ENCODE assay signal across 33 cellular contexts in the genomic region with DNA sequence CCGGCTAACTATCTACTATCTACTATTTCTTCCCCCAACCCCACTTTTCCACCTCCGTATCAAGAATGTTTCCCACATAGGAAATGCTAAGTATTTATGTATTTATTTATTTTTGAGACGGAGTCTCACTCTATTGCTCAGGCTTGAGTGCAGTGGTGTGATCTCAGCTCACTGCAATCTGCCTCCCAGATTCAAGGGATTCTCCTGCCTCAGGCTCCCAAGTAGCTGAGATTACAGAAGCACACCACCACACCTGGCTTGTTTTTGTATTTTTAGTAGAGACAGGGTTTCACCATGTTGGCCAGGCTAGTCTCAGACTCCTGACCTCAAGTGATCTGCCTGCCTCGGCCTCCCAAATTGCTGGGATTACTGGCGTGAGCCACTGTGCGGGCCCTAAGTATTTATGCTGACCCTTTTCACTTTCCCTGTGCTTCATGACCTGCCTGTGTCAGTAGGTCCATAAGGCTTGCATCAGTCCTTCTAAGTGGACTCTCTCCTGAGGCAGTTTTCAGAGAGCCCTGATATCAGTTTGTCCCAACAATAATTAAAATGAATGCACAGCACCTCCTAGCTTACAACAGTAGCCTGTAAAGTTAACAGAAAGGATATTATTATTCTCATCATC. TPM values are rescaled to one million over a fixed set of nuclear protein-coding genes. Genes with fewer than 3 reads are reported as not detected.
"Had no signal": no experiment of that assay in that cellular context is flagged by ENCODE, and none has a peak within 500 bp of the region (broad histone marks: within the 10 kb centered on the region; RNA-seq: fewer than 3 reads in every experiment).

No MANE protein-coding gene starts in this region.

- H3K4me1 ChIP-seq: psoas muscle, spleen, suprapubic skin, testis, tibial artery, upper lobe of left lung, uterus had no signal

- H3K9ac ChIP-seq: neural progenitor cell, parathyroid adenoma had no signal

- DNase-seq: naive thymus-derived CD4-positive, alpha-beta T cell; natural killer cell; occipital lobe; ovary; posterior cingulate gyrus; psoas muscle; right cardiac atrium; spleen; stimulated activated CD4-positive, alpha-beta T cell treated with anti-CD3 and anti-CD28 coated beads, Interleukin-12 subunit alpha, Interleukin-12 subunit beta, amount 100 ng/mL, for 4 hours; stimulated activated CD4-positive, alpha-beta T cell treated with anti-CD3 and anti-CD28 coated beads, Interleukin-1b, Interleukin-23, amount 100 ng/mL, for 48 hours; stimulated activated CD4-positive, alpha-beta T cell treated with anti-CD3 and anti-CD28 coated beads, Interleukin-4, amount 100 ng/mL, for 1 hour; stimulated activated CD4-positive, alpha-beta T cell treated with anti-CD3 and anti-CD28 coated beads, Interleukin-4, amount 100 ng/mL, for 4 hours; stimulated activated CD8-positive, alpha-beta memory T cell treated with anti-CD3 and anti-CD28 coated beads, Interleukin-4, amount 100 ng/mL, for 48 hours; stimulated activated naive CD4-positive, alpha-beta T cell; stimulated activated naive CD8-positive, alpha-beta T cell treated with anti-CD3 and anti-CD28 coated beads, Interleukin-15, amount 100 ng/mL, for 72 hours; stimulated activated naive CD8-positive, alpha-beta T cell treated with anti-CD3 and anti-CD28 coated beads, Interleukin-15, Interleukin-2, amounts not matched to agents 100 U/mL and 50 U/mL, for 24 hours; substantia nigra; testis; tibial artery; transverse colon; upper lobe of left lung; uterus had no signal

- H3K36me3 ChIP-seq: neural progenitor cell, ovary, spleen, suprapubic skin, tibial artery, transverse colon, upper lobe of left lung, uterus had no signal

- H2AFZ ChIP-seq: neural progenitor cell had no signal

- H3K27ac ChIP-seq: neural progenitor cell, ovary, parathyroid adenoma, psoas muscle, skin epidermis, spleen, suprapubic skin, testis, tibial artery, transverse colon, upper lobe of left lung, uterus had no signal

- H3K27me3 ChIP-seq: neural progenitor cell, ovary, testis, transverse colon, upper lobe of left lung, uterus had no signal

- H3K4me3 ChIP-seq: neural progenitor cell, ovary, psoas muscle, skin epidermis, smooth muscle cell, spleen, suprapubic skin, testis, tibial artery, transverse colon, upper lobe of left lung, uterus had no signal

- H3K9me3 ChIP-seq: ovary, psoas muscle, spleen, suprapubic skin, testis, tibial artery, transverse colon, upper lobe of left lung, uterus had no signal

- H3K79me2 ChIP-seq: parathyroid adenoma had no signal

- H3K4me2 ChIP-seq: neural progenitor cell, smooth muscle cell had no signal

- ATAC-seq: naive thymus-derived CD4-positive, alpha-beta T cell; natural killer cell; psoas muscle; right cardiac atrium; sciatic nerve; stimulated activated memory B cell treated with anti-CD40 and anti-IgM and Interleukin-4, amounts not matched to agents 10 μg/mL and 1 μg/mL and 100 μg/mL, for 72 hours; stimulated activated naive CD8-positive, alpha-beta T cell treated with anti-CD3 and anti-CD28 coated beads, Interleukin-15, amount 100 ng/mL, for 72 hours; stimulated activated naive CD8-positive, alpha-beta T cell treated with anti-CD3 and anti-CD28 coated beads, Interleukin-15, Interleukin-2, amounts not matched to agents 100 U/mL and 50 U/mL, for 24 hours had no signal

RNA-seq across cellular contexts. Expression of a gene that starts 55.2 kb away (rescaled TPM):
- total RNA-seq: naive thymus-derived CD4-positive, alpha-beta T cell; natural killer cell; occipital lobe; osteoblast; ovary; psoas muscle; renal cortical epithelial cell; right cardiac atrium; smooth muscle cell; spleen; suprapubic skin; transverse colon; urinary bladder; uterus had no signal
- polyA plus RNA-seq: naive thymus-derived CD4-positive, alpha-beta T cell; ovary; psoas muscle; right cardiac atrium; smooth muscle cell; thymus; urinary bladder had no signal
